In genomic region chr15:38213392-38213791, GRCh38 we compare ENCODE assay signal across 15 cellular contexts. TPM values are rescaled to one million over a fixed set of nuclear protein-coding genes. Genes with fewer than 3 reads are reported as not detected.
A peak's percentile ranks its signal among the peaks of the same experiment; 100 is the strongest.
DNase-seq lines count a peak whose midpoint lies in the region; ATAC-seq and TF ChIP-seq lines count a peak whose summit lies in the region.
"Had no signal": no experiment of that assay in that cellular context is flagged by ENCODE, and none has a peak within 500 bp of the region (broad histone marks: within the 10 kb centered on the region; RNA-seq: fewer than 3 reads in every experiment).

No MANE protein-coding gene starts in this region.

- H3K9me3 ChIP-seq in colonic mucosa (no peaks in the 10 kb centered on the region), mucosa of descending colon (no peaks in the 10 kb centered on the region), trophoblast cell (ENCODE audit: insufficient read depth, low read depth, low read length) (no peaks in the 10 kb centered on the region), gastroesophageal sphincter (no peaks in the 10 kb centered on the region)
- H3K9me3 ChIP-seq: Caco-2, HAP-1 had no signal

- H3K27ac ChIP-seq in colonic mucosa (peak overlapping the region; percentile 67), trophoblast cell (ENCODE audit: low read depth, low read length) (no peak overlapping the region), gastroesophageal sphincter (no peak overlapping the region)
- H3K27ac ChIP-seq: C4-2B, GM23248 had no signal

- H3K79me1 ChIP-seq in trophoblast cell (ENCODE audit: low read length): no peaks in the 10 kb centered on the region

- no peak overlapping the region for H3K14ac ChIP-seq in trophoblast cell (ENCODE audit: low read length)

- no peak overlapping the region for H3K4me2 ChIP-seq in trophoblast cell (ENCODE audit: low read length)

- no peak overlapping the region for H3K18ac ChIP-seq in trophoblast cell (ENCODE audit: low read length)

- WGBS in trophoblast cell (ENCODE audit: extremely low coverage, insufficient coverage, insufficient read length): no CpG with 5 or more reads among the region's 2 CpGs
- WGBS in gastroesophageal sphincter (ENCODE audit: low coverage in 1 of 2), 2 donors: 97 to 100% methylated on average over 2 of the region's 2 CpGs

- H3K9ac ChIP-seq in colonic mucosa (ENCODE audit: low read depth in 2 of 2, low read length in 2 of 2) (peak overlapping the region in 1 of 2 donors; percentile 31), trophoblast cell (ENCODE audit: low read length) (no peak overlapping the region)
- H3K9ac ChIP-seq: GM23248 had no signal

- H3K27me3 ChIP-seq in colonic mucosa (no peaks in the 10 kb centered on the region), trophoblast cell (ENCODE audit: insufficient read depth, low read length) (no peaks in the 10 kb centered on the region), gastroesophageal sphincter (no peaks in the 10 kb centered on the region)

- no peak for DNase-seq in colonic mucosa
- no peak for DNase-seq in mucosa of descending colon
- no peak for DNase-seq in trophoblast cell
- DNase-seq: AML-193; Caco-2; CD4-positive, alpha-beta T cell; DMS79; GDM1; GM23248; IMR-90 had no signal

- no peak overlapping the region for H2AFZ ChIP-seq in trophoblast cell (ENCODE audit: insufficient read depth, low read length, poor library complexity)
- H2AFZ ChIP-seq: GM23248 had no signal

- H3K79me2 ChIP-seq in trophoblast cell (ENCODE audit: control insufficient read depth, insufficient read depth, low read length, poor library complexity): no peaks in the 10 kb centered on the region

- ATAC-seq in mucosa of descending colon: peak; percentile 62
- no peak for ATAC-seq in HG02884 (IDR thresholded peaks at IDR 0.05; ENCODE audit: unreplicated experiment)
- ATAC-seq in gastroesophageal sphincter: no peak
- ATAC-seq in HG02973 (IDR thresholded peaks at IDR 0.05; ENCODE audit: unreplicated experiment): no peak

- TF ChIP-seq EP300 in gastroesophageal sphincter (IDR thresholded peaks at IDR 0.05): no peak

- H3K23ac ChIP-seq in trophoblast cell (ENCODE audit: low read length): peak overlapping the region; percentile 29

- H4K91ac ChIP-seq in trophoblast cell (ENCODE audit: low read depth, low read length): no peak overlapping the region

- H2BK12ac ChIP-seq in trophoblast cell (ENCODE audit: low read length): no peak overlapping the region

- intact Hi-C loops in colonic mucosa (cut with DNase I): no loop called here
- intact Hi-C loops in mucosa of descending colon (cut with DNase I, micrococcal nuclease): no loop called here

- H4K8ac ChIP-seq in trophoblast cell (ENCODE audit: low read depth, low read length): no peak overlapping the region

- H2BK120ac ChIP-seq in trophoblast cell (ENCODE audit: insufficient read depth, low read length, poor library complexity): no peak overlapping the region

- H2AK5ac ChIP-seq in trophoblast cell (ENCODE audit: low read length): no peak overlapping the region

- H3K4me1 ChIP-seq in colonic mucosa: peaks cover 17% of the 10 kb centered on the region
- peaks cover 15% of the 10 kb centered on the region for H3K4me1 ChIP-seq in mucosa of descending colon (ENCODE audit: low read depth)
- H3K4me1 ChIP-seq in trophoblast cell (ENCODE audit: control insufficient read depth in 1 of 2, insufficient read depth in 2 of 2, low read length in 2 of 2): no peaks in the 10 kb centered on the region
- peaks cover 0 to 19% (median 0%) of the 10 kb centered on the region in 3 donors for H3K4me1 ChIP-seq in gastroesophageal sphincter

- no peak for TF ChIP-seq CTCF in colonic mucosa (IDR thresholded peaks at IDR 0.05)
- no peak for TF ChIP-seq CTCF in mucosa of descending colon (IDR thresholded peaks at IDR 0.05)
- TF ChIP-seq CTCF in gastroesophageal sphincter (IDR thresholded peaks at IDR 0.05): no peak

- H3K36me3 ChIP-seq in colonic mucosa (no peaks in the 10 kb centered on the region), mucosa of descending colon (ENCODE audit: low read depth) (no peaks in the 10 kb centered on the region), trophoblast cell (ENCODE audit: control insufficient read depth in 1 of 2, insufficient read depth in 2 of 2, low read length in 2 of 2) (no peaks in the 10 kb centered on the region), gastroesophageal sphincter (no peaks in the 10 kb centered on the region)
- H3K36me3 ChIP-seq: HAP-1 had no signal

- H3K4me3 ChIP-seq in colonic mucosa (no peak overlapping the region), mucosa of descending colon (no peak overlapping the region), trophoblast cell (ENCODE audit: low read depth, low read length) (no peak overlapping the region), gastroesophageal sphincter (no peak overlapping the region)
- H3K4me3 ChIP-seq: GM23248, HAP-1 had no signal

- TF ChIP-seq POLR2A in gastroesophageal sphincter (IDR thresholded peaks at IDR 0.05): no peak

- H2BK5ac ChIP-seq in trophoblast cell (ENCODE audit: low read depth, low read length, poor library complexity): no peak overlapping the region

- no peak overlapping the region for H3K4ac ChIP-seq in trophoblast cell (ENCODE audit: low read depth, low read length)

- H4K12ac ChIP-seq in trophoblast cell (ENCODE audit: low read depth, low read length): no peak overlapping the region

RNA-seq across cellular contexts. Expression of gene SPRED1, which starts 39.2 kb away (rescaled TPM):
- 10 to 100 TPM; 26.8 to 28.0 TPM for total RNA-seq in colonic mucosa
- 10 to 100 TPM; 19.6 to 25.5 (median 23.1) TPM for total RNA-seq in mucosa of descending colon
- polyA plus RNA-seq in trophoblast cell (2013): 4.4 and 4.5 TPM in 2 replicates
- 10 to 100 TPM; 11.8 to 30.0 (median 19.7) TPM for total RNA-seq in gastroesophageal sphincter
